35 cellular contexts compared by ENCODE assay signal in genomic region chr5:121279801-121280200, GRCh38.
DNase-seq lines count a peak whose midpoint lies in the region; ATAC-seq, FAIRE-seq and TF ChIP-seq lines count a peak whose summit lies in the region.
"Had no signal": no experiment of that assay in that cellular context is flagged by ENCODE, and none has a peak within 500 bp of the region (broad histone marks: within the 10 kb centered on the region; RNA-seq: fewer than 3 reads in every experiment).

No MANE protein-coding gene starts in this region.

- H2BK120ac ChIP-seq in trophoblast cell (ENCODE audit: insufficient read depth, low read length, poor library complexity): no peak overlapping the region

- H3K36me3 ChIP-seq in K562 (ENCODE audit: control insufficient read depth, insufficient read depth, low read length): no peaks in the 10 kb centered on the region
- no peaks in the 10 kb centered on the region for H3K36me3 ChIP-seq in osteoblast (ENCODE audit: insufficient read depth, low read length)
- no peaks in the 10 kb centered on the region for H3K36me3 ChIP-seq in trophoblast cell (ENCODE audit: control insufficient read depth in 1 of 2, insufficient read depth in 2 of 2, low read length in 2 of 2)
- H3K36me3 ChIP-seq: BE2C; BLaER1; BLaER1 treated with 17β-estradiol and CSF1 and Interleukin-3, amounts not matched to agents 10 nM and 100 nM had no signal

- CTCF ChIA-PET in K562 (lab: Yijun Ruan, JAX; ENCODE audit: low intra/inter-chr PET ratio): no interaction called here
- CTCF ChIA-PET in activated naive CD4-positive, alpha-beta T cell treated with anti-CD3 and anti-CD28 coated beads, Interleukin-2, amount 10 ng/mL, durations not matched to agents 7 days and 5 days (lab: Charles Lee): no interaction called here

- no peak overlapping the region for H4K8ac ChIP-seq in trophoblast cell (ENCODE audit: low read depth, low read length)

- no peak overlapping the region for H3K9ac ChIP-seq in K562 (ENCODE audit: insufficient read depth in 1 of 2, low read depth in 2 of 2, low read length in 2 of 2)
- H3K9ac ChIP-seq in trophoblast cell (ENCODE audit: low read length): no peak overlapping the region
- H3K9ac ChIP-seq: BLaER1; BLaER1 treated with 17β-estradiol and CSF1 and Interleukin-3, amounts not matched to agents 10 nM and 100 nM had no signal

- H3K9me3 ChIP-seq in K562 (replicated peaks; ENCODE audit: control insufficient read depth, insufficient read depth, low read depth, low read length) (0 out of 2 replicates have a peak, but pooled peaks cover 1% of the 10 kb centered on the region), osteoblast (ENCODE audit: low read depth, low read length) (no peaks in the 10 kb centered on the region), trophoblast cell (ENCODE audit: insufficient read depth, low read depth, low read length) (no peaks in the 10 kb centered on the region)
- H3K9me3 ChIP-seq: A549; BE2C; BLaER1; BLaER1 treated with 17β-estradiol and CSF1 and Interleukin-3, amounts not matched to agents 10 nM and 100 nM; Caco-2 had no signal

- WGBS in K562 (ENCODE audit: insufficient coverage, low coverage, missing lambda C conversion rate): 3% methylated on average over 4 of the region's 4 CpGs
- WGBS in trophoblast cell (ENCODE audit: extremely low coverage, insufficient coverage, insufficient read length): no CpG with 5 or more reads among the region's 4 CpGs

- no peak overlapping the region for H3K18ac ChIP-seq in trophoblast cell (ENCODE audit: low read length)

- H3K79me1 ChIP-seq in trophoblast cell (ENCODE audit: low read length): no peaks in the 10 kb centered on the region

- TF ChIP-seq CTCF in K562 (IDR thresholded peaks at IDR 0.05 in 2 of 3, conservative IDR thresholded peaks at IDR 0.05 in 1 of 3; ENCODE audit: insufficient read depth in 2 of 3, low read depth in 1 of 3, low read length in 3 of 3) (no peak), osteoblast (IDR thresholded peaks at IDR 0.05; ENCODE audit: extremely low read depth, low read depth, low read length) (no peak)

- H3K4me1 Mint-ChIP-seq in activated naive CD4-positive, alpha-beta T cell treated with anti-CD3 and anti-CD28 coated beads, Interleukin-2, amount 10 ng/mL, durations not matched to agents 7 days and 5 days: no peaks in the 10 kb centered on the region
- H3K4me1 Mint-ChIP-seq: B cell; CD14-positive monocyte; CD4-positive, alpha-beta memory T cell; CD4-positive, CD25-positive, alpha-beta regulatory T cell; CD8-positive, alpha-beta memory T cell had no signal

- no peak overlapping the region for H3K4ac ChIP-seq in trophoblast cell (ENCODE audit: low read depth, low read length)

- no peak overlapping the region for H4K12ac ChIP-seq in trophoblast cell (ENCODE audit: low read depth, low read length)

- H3K4me3 ChIP-seq in K562: no peak overlapping the region
- no peak overlapping the region for H3K4me3 ChIP-seq in osteoblast (ENCODE audit: insufficient read depth, low read length)
- H3K4me3 ChIP-seq in trophoblast cell (ENCODE audit: low read depth, low read length): no peak overlapping the region
- H3K4me3 ChIP-seq: A549; BLaER1; BLaER1 treated with 17β-estradiol and CSF1 and Interleukin-3, amounts not matched to agents 10 nM and 100 nM had no signal

- in situ Hi-C loops in K562 (cut with MboI): no loop called here

- no peak overlapping the region for H3K27ac Mint-ChIP-seq in activated naive CD4-positive, alpha-beta T cell treated with anti-CD3 and anti-CD28 coated beads, Interleukin-2, amount 10 ng/mL, durations not matched to agents 7 days and 5 days
- H3K27ac Mint-ChIP-seq: B cell; CD14-positive monocyte; CD4-positive, alpha-beta memory T cell; CD4-positive, alpha-beta T cell; CD4-positive, CD25-positive, alpha-beta regulatory T cell; CD8-positive, alpha-beta memory T cell; CD8-positive, alpha-beta T cell had no signal

- H2AFZ ChIP-seq in K562 (ENCODE audit: low read depth, low read length) (0 out of 2 replicates have a peak overlapping the region, but pooled peaks have one; percentile 32), osteoblast (ENCODE audit: low read length) (peak overlapping the region; percentile 29), trophoblast cell (ENCODE audit: insufficient read depth, low read length, poor library complexity) (no peak overlapping the region)

- H3K27ac ChIP-seq in K562 (ENCODE audit: extremely low read depth, low read depth, low read length): peak overlapping the region; percentile 36; the same call in 1 of the 3 replicates
- H3K27ac ChIP-seq in osteoblast (ENCODE audit: low read depth, low read length): no peak overlapping the region
- no peak overlapping the region for H3K27ac ChIP-seq in trophoblast cell (ENCODE audit: low read depth, low read length)
- H3K27ac ChIP-seq: 22Rv1; A549; BLaER1; BLaER1 treated with 17β-estradiol and CSF1 and Interleukin-3, amounts not matched to agents 10 nM and 100 nM; C4-2B had no signal

- no peaks in the 10 kb centered on the region for H3K9me1 ChIP-seq in K562 (ENCODE audit: control insufficient read depth, insufficient read depth, low read length)

- no peaks in the 10 kb centered on the region for H4K20me1 ChIP-seq in K562 (replicated peaks; ENCODE audit: control insufficient read depth, insufficient read depth, low read length)
- H4K20me1 ChIP-seq in osteoblast (ENCODE audit: insufficient read depth, low read length): no peaks in the 10 kb centered on the region
- H4K20me1 ChIP-seq: BLaER1; BLaER1 treated with 17β-estradiol and CSF1 and Interleukin-3, amounts not matched to agents 10 nM and 100 nM had no signal

- no peaks in the 10 kb centered on the region for H3K27me3 Mint-ChIP-seq in activated naive CD4-positive, alpha-beta T cell treated with anti-CD3 and anti-CD28 coated beads, Interleukin-2, amount 10 ng/mL, durations not matched to agents 7 days and 5 days
- H3K27me3 Mint-ChIP-seq: B cell; CD4-positive, alpha-beta memory T cell; CD4-positive, alpha-beta T cell; CD4-positive, CD25-positive, alpha-beta regulatory T cell; CD8-positive, alpha-beta memory T cell had no signal

- TF ChIP-seq EP300 in K562 (IDR thresholded peaks at IDR 0.05; ENCODE audit: low read length): no peak

- no peak for TF ChIP-seq POLR2A in K562 (conservative IDR thresholded peaks at IDR 0.05)

- H3K4me2 ChIP-seq in K562 (ENCODE audit: insufficient read depth, low read length) (no peak overlapping the region), osteoblast (ENCODE audit: insufficient read depth, low read length) (no peak overlapping the region), trophoblast cell (ENCODE audit: low read length) (no peak overlapping the region)
- H3K4me2 ChIP-seq: A549; BLaER1; BLaER1 treated with 17β-estradiol and CSF1 and Interleukin-3, amounts not matched to agents 10 nM and 100 nM had no signal

- H3K79me2 ChIP-seq in K562 (ENCODE audit: control insufficient read depth, insufficient read depth, low read length) (no peaks in the 10 kb centered on the region), osteoblast (ENCODE audit: insufficient read depth, low read length) (no peaks in the 10 kb centered on the region), trophoblast cell (ENCODE audit: control insufficient read depth, insufficient read depth, low read length, poor library complexity) (no peaks in the 10 kb centered on the region)

- peaks cover 6% of the 10 kb centered on the region for H3K9me3 Mint-ChIP-seq in activated naive CD4-positive, alpha-beta T cell treated with anti-CD3 and anti-CD28 coated beads, Interleukin-2, amount 10 ng/mL, durations not matched to agents 7 days and 5 days

- peak; percentile 44; the same call in 1 of the 3 replicates for ATAC-seq in K562
- ATAC-seq: A549; CD8-positive, alpha-beta T cell had no signal

- no peak overlapping the region for H2BK12ac ChIP-seq in trophoblast cell (ENCODE audit: low read length)

- TF ChIP-seq RAD21 in K562 (CRISPR knock-in tag; conservative IDR thresholded peaks at IDR 0.05 in 1 of 2, IDR thresholded peaks at IDR 0.05 in 1 of 2): no peak

- H4K91ac ChIP-seq in trophoblast cell (ENCODE audit: low read depth, low read length): no peak overlapping the region

- H2BK5ac ChIP-seq in trophoblast cell (ENCODE audit: low read depth, low read length, poor library complexity): no peak overlapping the region

- H3K27me3 ChIP-seq in K562 (ENCODE audit: control insufficient read depth in 2 of 2, insufficient read depth in 2 of 2, low read length in 2 of 2) (no peaks in the 10 kb centered on the region), osteoblast (ENCODE audit: insufficient read depth, low read length) (no peaks in the 10 kb centered on the region), trophoblast cell (ENCODE audit: insufficient read depth, low read length) (no peaks in the 10 kb centered on the region)
- H3K27me3 ChIP-seq: BE2C; BLaER1; BLaER1 treated with 17β-estradiol and CSF1 and Interleukin-3, amounts not matched to agents 10 nM and 100 nM had no signal

- no peak overlapping the region for H2AK5ac ChIP-seq in trophoblast cell (ENCODE audit: low read length)

- peak; percentile 15 for FAIRE-seq in K562 (lab: Jason Lieb, UNC)
- FAIRE-seq: A204.1, A549, D721Med had no signal

- no peaks in the 10 kb centered on the region for H3K36me3 Mint-ChIP-seq in activated naive CD4-positive, alpha-beta T cell treated with anti-CD3 and anti-CD28 coated beads, Interleukin-2, amount 10 ng/mL, durations not matched to agents 7 days and 5 days
- H3K36me3 Mint-ChIP-seq: CD14-positive monocyte; CD4-positive, alpha-beta memory T cell; CD4-positive, CD25-positive, alpha-beta regulatory T cell; CD8-positive, alpha-beta memory T cell; CD8-positive, alpha-beta T cell had no signal

- intact Hi-C loops in K562 (cut with micrococcal nuclease): no loop called here

- H3K4me1 ChIP-seq in K562 (replicated peaks in 1 of 2; ENCODE audit: control insufficient read depth in 2 of 2, insufficient read depth in 2 of 2, low read length in 2 of 2): no peaks in the 10 kb centered on the region
- no peaks in the 10 kb centered on the region for H3K4me1 ChIP-seq in osteoblast (ENCODE audit: insufficient read depth, low read length)
- no peaks in the 10 kb centered on the region for H3K4me1 ChIP-seq in trophoblast cell (ENCODE audit: control insufficient read depth in 1 of 2, insufficient read depth in 2 of 2, low read length in 2 of 2)
- H3K4me1 ChIP-seq: BLaER1, Caco-2 had no signal

- H3K14ac ChIP-seq in trophoblast cell (ENCODE audit: low read length): no peak overlapping the region

- H3K4me3 Mint-ChIP-seq in activated naive CD4-positive, alpha-beta T cell treated with anti-CD3 and anti-CD28 coated beads, Interleukin-2, amount 10 ng/mL, durations not matched to agents 7 days and 5 days: no peak overlapping the region
- H3K4me3 Mint-ChIP-seq: B cell; CD14-positive monocyte; CD4-positive, alpha-beta memory T cell; CD4-positive, alpha-beta T cell; CD4-positive, CD25-positive, alpha-beta regulatory T cell; CD8-positive, alpha-beta memory T cell; CD8-positive, alpha-beta T cell had no signal

- POLR2A ChIA-PET in K562 (lab: Yijun Ruan, JAX): no interaction called here

- no TSS peak for BruUV-seq in K562 (replicated peaks; lab: Mats Ljungman, UMichigan)

- DNase-seq in K562 (ENCODE audit: extremely low read depth in 1 of 4, low spot score in 3 of 4): peak in 1 of 4 experiments; percentile 6
- DNase-seq in osteoblast (ENCODE audit: insufficient read length, low spot score, missing footprints): no peak
- peak; percentile 53 to 87 for DNase-seq in trophoblast cell
- no peak for DNase-seq in GF-D8 (lab: John Stamatoyannopoulos, UW)
- no peak for DNase-seq in NCI-H1092 (lab: John Stamatoyannopoulos, UW)
- DNase-seq in activated naive CD4-positive, alpha-beta T cell treated with anti-CD3 and anti-CD28 coated beads, Interleukin-2, amount 10 ng/mL, durations not matched to agents 7 days and 5 days: no peak
- DNase-seq: 8988T; ACHN; AML-193; BE2C; C1 segment of cervical spinal cord; Caco-2; Calu3; CD4-positive, alpha-beta memory T cell; CD4-positive, alpha-beta T cell; CD4-positive, CD25-positive, alpha-beta regulatory T cell; CD8-positive, alpha-beta memory T cell; CD8-positive, alpha-beta T cell; COR-L47; DMS 273 treated with DMSO at 0.1 percent for 48 hours; DMS153; DMS53; DMS79; DMS79 treated with DMSO at 0.1 percent for 48 hours; DND-41; EL had no signal

- no peak overlapping the region for H3K23ac ChIP-seq in trophoblast cell (ENCODE audit: low read length)

Comparison
In these comparisons a context has a peak if more than half of its experiments do, and no peak if none do; other contexts are left out.
1. DNase-seq: peak in trophoblast cell (2 of 2); none in osteoblast (single experiment), GF-D8 (single experiment), NCI-H1092 (single experiment) and activated naive CD4-positive, alpha-beta T cell treated with anti-CD3 and anti-CD28 coated beads, Interleukin-2, amount 10 ng/mL, durations not matched to agents 7 days and 5 days (single experiment).